In the genomic region with DNA sequence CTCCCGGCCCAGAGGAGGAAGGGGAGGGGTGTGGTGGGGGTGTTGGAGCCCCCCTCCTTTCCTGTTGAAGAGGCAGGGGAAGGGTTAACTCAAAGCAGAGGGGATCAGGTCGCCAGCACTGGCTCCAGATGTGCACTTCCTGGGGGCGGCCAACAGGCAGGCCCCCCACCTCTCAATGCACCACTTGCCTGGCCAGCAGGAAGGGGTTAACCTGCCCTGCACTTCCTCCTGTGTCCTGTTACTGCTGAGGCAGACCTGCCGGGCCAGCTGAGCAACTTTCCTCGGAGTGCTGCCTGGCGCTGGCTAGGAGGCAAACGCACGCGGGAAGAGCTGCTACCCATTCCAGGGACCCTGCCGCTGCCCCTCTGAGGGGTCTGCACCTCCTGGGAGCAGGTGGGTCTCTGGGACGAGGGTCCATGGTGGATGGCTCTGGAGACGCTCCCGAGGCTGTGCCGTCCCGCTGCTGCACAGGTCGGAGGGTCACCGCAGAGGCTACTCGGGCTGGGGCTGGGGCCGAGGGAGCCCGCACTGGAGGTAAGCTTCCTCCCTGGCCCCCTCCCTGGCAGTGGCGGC, we compare ENCODE assay signal across 1 cellular context.
A peak's percentile ranks its signal among the peaks of the same experiment; 100 is the strongest.
TF ChIP-seq lines count a peak whose summit lies in the region.

A gene (plus strand): TSS at position 284 of the 573 bp plus-strand sequence. CDS start 3,822 bp downstream, outside the sequence.

TF ChIP-seq in HepG2, 621 proteins besides CTCF, POLR2A, EP300 and RAD21 (continued from another document and continues in another):
- TF ChIP-seq, protein P1, sequence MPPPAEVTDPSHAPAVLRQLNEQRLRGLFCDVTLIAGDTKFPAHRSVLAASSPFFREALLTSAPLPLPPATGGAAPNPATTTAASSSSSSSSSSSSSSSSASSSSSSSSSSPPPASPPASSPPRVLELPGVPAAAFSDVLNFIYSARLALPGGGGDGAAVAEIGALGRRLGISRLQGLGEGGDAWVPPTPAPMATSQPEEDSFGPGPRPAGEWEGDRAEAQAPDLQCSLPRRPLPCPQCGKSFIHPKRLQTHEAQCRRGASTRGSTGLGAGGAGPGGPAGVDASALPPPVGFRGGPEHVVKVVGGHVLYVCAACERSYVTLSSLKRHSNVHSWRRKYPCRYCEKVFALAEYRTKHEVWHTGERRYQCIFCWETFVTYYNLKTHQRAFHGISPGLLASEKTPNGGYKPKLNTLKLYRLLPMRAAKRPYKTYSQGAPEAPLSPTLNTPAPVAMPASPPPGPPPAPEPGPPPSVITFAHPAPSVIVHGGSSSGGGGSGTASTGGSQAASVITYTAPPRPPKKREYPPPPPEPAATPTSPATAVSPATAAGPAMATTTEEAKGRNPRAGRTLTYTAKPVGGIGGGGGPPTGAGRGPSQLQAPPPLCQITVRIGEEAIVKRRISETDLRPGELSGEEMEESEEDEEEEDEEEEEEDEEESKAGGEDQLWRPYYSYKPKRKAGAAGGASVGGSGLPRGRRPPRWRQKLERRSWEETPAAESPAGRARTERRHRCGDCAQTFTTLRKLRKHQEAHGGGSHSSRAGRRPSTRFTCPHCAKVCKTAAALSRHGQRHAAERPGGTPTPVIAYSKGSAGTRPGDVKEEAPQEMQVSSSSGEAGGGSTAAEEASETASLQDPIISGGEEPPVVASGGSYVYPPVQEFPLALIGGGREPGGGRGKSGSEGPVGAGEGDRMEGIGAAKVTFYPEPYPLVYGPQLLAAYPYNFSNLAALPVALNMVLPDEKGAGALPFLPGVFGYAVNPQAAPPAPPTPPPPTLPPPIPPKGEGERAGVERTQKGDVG (CRISPR knock-in tag; IDR thresholded peaks at IDR 0.05; ENCODE audit: borderline replicate concordance): no peak
- TF ChIP-seq ZBTB21 (CRISPR knock-in tag; IDR thresholded peaks at IDR 0.05) (no peak), RBFOX2 (IDR thresholded peaks at IDR 0.05; ENCODE audit: low read depth, low read length) (no peak), THAP11 (CRISPR knock-in tag; IDR thresholded peaks at IDR 0.05) (no peak), ELF1 (CRISPR knock-in tag; IDR thresholded peaks at IDR 0.05) (0 out of 2 replicates have a peak, but pooled peaks have one; percentile 11), PCBP2 (optimal IDR thresholded peaks at IDR 0.05; ENCODE audit: low read depth, low read length, poor library complexity, severe bottlenecking) (no peak), KLF12 (CRISPR knock-in tag; IDR thresholded peaks at IDR 0.05; ENCODE audit: borderline replicate concordance) (no peak), TMF1 (CRISPR knock-in tag; IDR thresholded peaks at IDR 0.05; ENCODE audit: low read depth) (no peak), HOXA3 (CRISPR knock-in tag; IDR thresholded peaks at IDR 0.05) (no peak), RFX5 (IDR thresholded peaks at IDR 0.05; ENCODE audit: low read depth, low read length) (no peak), ZNF3 (CRISPR knock-in tag; IDR thresholded peaks at IDR 0.05) (no peak), ZNF282 (IDR thresholded peaks at IDR 0.05; ENCODE audit: partially characterized antibody) (no peak), ZNF605 (CRISPR knock-in tag; IDR thresholded peaks at IDR 0.05) (no peak), CREB1 (IDR thresholded peaks at IDR 0.05) (no peak), CREB1 (CRISPR knock-in tag; IDR thresholded peaks at IDR 0.05) (no peak), HOXA9 (CRISPR knock-in tag; IDR thresholded peaks at IDR 0.05; ENCODE audit: borderline replicate concordance) (no peak), NCOA1 (CRISPR knock-in tag; IDR thresholded peaks at IDR 0.05) (no peak), PCBP1 (IDR thresholded peaks at IDR 0.05; ENCODE audit: borderline replicate concordance, low read depth, low read length) (no peak), CBFB (CRISPR knock-in tag; IDR thresholded peaks at IDR 0.05) (no peak), ZNF615 (CRISPR knock-in tag; IDR thresholded peaks at IDR 0.05; ENCODE audit: borderline replicate concordance) (no peak), MAFK (conservative IDR thresholded peaks at IDR 0.05 in 1 of 2, IDR thresholded peaks at IDR 0.05 in 1 of 2; ENCODE audit: low read length in 2 of 2) (no peak), HNRNPUL1 (IDR thresholded peaks at IDR 0.05; ENCODE audit: low read depth, low read length) (no peak), RFXANK (CRISPR knock-in tag; IDR thresholded peaks at IDR 0.05) (no peak), ZNF326 (CRISPR knock-in tag; IDR thresholded peaks at IDR 0.05; ENCODE audit: borderline replicate concordance) (no peak), ZNF720 (CRISPR knock-in tag; IDR thresholded peaks at IDR 0.05) (no peak), SIX1 (CRISPR knock-in tag; IDR thresholded peaks at IDR 0.05; ENCODE audit: borderline replicate concordance) (no peak), FOXO1 (CRISPR knock-in tag; IDR thresholded peaks at IDR 0.05) (0 out of 2 replicates have a peak, but pooled peaks have one; percentile 30), ZNF660 (CRISPR knock-in tag; IDR thresholded peaks at IDR 0.05; ENCODE audit: borderline replicate concordance, low read depth) (no peak), KAT2B (IDR thresholded peaks at IDR 0.05; ENCODE audit: borderline replicate concordance, low read depth, low read length) (no peak), ZBTB7B (CRISPR knock-in tag; IDR thresholded peaks at IDR 0.05) (peak; percentile 54; the same call in 1 of the 2 replicates), ZNF530 (CRISPR knock-in tag; IDR thresholded peaks at IDR 0.05; ENCODE audit: low read depth) (no peak), ZNF34 (CRISPR knock-in tag; IDR thresholded peaks at IDR 0.05; ENCODE audit: borderline replicate concordance) (no peak), JARID2 (CRISPR knock-in tag; IDR thresholded peaks at IDR 0.05; ENCODE audit: insufficient replicate concordance) (peak; percentile 61), LCORL (IDR thresholded peaks at IDR 0.05) (no peak), LCORL (CRISPR knock-in tag; IDR thresholded peaks at IDR 0.05) (0 out of 2 replicates have a peak, but pooled peaks have one; percentile 29), CC2D1A (CRISPR knock-in tag; IDR thresholded peaks at IDR 0.05) (no peak), ZFP36L1 (CRISPR knock-in tag; IDR thresholded peaks at IDR 0.05) (no peak), MTA3 (CRISPR knock-in tag; IDR thresholded peaks at IDR 0.05) (no peak), ZNF382 (CRISPR knock-in tag; IDR thresholded peaks at IDR 0.05; ENCODE audit: borderline replicate concordance) (no peak), MAFF (IDR thresholded peaks at IDR 0.05; ENCODE audit: low read depth, low read length) (no peak), TAF15 (IDR thresholded peaks at IDR 0.05; ENCODE audit: low read depth, low read length, poor library complexity, severe bottlenecking) (peak; percentile 27), EHMT2 (IDR thresholded peaks at IDR 0.05; ENCODE audit: borderline replicate concordance, low read depth, low read length) (no peak), AGO2 (optimal IDR thresholded peaks at IDR 0.05; ENCODE audit: low read depth, low read length) (peak; percentile 55), ETV6 (CRISPR knock-in tag; conservative IDR thresholded peaks at IDR 0.05) (no peak), MTF2 (CRISPR knock-in tag; IDR thresholded peaks at IDR 0.05; ENCODE audit: borderline replicate concordance) (peak; percentile 50; the same call in 1 of the 2 replicates)
- TF ChIP-seq, protein P2, sequence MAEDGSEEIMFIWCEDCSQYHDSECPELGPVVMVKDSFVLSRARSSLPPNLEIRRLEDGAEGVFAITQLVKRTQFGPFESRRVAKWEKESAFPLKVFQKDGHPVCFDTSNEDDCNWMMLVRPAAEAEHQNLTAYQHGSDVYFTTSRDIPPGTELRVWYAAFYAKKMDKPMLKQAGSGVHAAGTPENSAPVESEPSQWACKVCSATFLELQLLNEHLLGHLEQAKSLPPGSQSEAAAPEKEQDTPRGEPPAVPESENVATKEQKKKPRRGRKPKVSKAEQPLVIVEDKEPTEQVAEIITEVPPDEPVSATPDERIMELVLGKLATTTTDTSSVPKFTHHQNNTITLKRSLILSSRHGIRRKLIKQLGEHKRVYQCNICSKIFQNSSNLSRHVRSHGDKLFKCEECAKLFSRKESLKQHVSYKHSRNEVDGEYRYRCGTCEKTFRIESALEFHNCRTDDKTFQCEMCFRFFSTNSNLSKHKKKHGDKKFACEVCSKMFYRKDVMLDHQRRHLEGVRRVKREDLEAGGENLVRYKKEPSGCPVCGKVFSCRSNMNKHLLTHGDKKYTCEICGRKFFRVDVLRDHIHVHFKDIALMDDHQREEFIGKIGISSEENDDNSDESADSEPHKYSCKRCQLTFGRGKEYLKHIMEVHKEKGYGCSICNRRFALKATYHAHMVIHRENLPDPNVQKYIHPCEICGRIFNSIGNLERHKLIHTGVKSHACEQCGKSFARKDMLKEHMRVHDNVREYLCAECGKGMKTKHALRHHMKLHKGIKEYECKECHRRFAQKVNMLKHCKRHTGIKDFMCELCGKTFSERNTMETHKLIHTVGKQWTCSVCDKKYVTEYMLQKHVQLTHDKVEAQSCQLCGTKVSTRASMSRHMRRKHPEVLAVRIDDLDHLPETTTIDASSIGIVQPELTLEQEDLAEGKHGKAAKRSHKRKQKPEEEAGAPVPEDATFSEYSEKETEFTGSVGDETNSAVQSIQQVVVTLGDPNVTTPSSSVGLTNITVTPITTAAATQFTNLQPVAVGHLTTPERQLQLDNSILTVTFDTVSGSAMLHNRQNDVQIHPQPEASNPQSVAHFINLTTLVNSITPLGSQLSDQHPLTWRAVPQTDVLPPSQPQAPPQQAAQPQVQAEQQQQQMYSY (CRISPR knock-in tag; IDR thresholded peaks at IDR 0.05): no peak
- TF ChIP-seq, protein P3, sequence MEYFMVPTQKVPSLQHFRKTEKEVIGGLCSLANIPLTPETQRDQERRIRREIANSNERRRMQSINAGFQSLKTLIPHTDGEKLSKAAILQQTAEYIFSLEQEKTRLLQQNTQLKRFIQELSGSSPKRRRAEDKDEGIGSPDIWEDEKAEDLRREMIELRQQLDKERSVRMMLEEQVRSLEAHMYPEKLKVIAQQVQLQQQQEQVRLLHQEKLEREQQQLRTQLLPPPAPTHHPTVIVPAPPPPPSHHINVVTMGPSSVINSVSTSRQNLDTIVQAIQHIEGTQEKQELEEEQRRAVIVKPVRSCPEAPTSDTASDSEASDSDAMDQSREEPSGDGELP (IDR thresholded peaks at IDR 0.05; ENCODE audit: borderline replicate concordance, low read depth): peak; percentile 49; the same call in 1 of the 2 replicates
- TF ChIP-seq, protein P4, sequence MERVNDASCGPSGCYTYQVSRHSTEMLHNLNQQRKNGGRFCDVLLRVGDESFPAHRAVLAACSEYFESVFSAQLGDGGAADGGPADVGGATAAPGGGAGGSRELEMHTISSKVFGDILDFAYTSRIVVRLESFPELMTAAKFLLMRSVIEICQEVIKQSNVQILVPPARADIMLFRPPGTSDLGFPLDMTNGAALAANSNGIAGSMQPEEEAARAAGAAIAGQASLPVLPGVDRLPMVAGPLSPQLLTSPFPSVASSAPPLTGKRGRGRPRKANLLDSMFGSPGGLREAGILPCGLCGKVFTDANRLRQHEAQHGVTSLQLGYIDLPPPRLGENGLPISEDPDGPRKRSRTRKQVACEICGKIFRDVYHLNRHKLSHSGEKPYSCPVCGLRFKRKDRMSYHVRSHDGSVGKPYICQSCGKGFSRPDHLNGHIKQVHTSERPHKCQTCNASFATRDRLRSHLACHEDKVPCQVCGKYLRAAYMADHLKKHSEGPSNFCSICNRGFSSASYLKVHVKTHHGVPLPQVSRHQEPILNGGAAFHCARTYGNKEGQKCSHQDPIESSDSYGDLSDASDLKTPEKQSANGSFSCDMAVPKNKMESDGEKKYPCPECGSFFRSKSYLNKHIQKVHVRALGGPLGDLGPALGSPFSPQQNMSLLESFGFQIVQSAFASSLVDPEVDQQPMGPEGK (CRISPR knock-in tag; IDR thresholded peaks at IDR 0.05): peak; percentile 33
- TF ChIP-seq, protein P5, sequence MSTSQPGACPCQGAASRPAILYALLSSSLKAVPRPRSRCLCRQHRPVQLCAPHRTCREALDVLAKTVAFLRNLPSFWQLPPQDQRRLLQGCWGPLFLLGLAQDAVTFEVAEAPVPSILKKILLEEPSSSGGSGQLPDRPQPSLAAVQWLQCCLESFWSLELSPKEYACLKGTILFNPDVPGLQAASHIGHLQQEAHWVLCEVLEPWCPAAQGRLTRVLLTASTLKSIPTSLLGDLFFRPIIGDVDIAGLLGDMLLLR (CRISPR knock-in tag; IDR thresholded peaks at IDR 0.05): 0 out of 2 replicates have a peak, but pooled peaks have one; percentile 53
- TF ChIP-seq, protein P6, sequence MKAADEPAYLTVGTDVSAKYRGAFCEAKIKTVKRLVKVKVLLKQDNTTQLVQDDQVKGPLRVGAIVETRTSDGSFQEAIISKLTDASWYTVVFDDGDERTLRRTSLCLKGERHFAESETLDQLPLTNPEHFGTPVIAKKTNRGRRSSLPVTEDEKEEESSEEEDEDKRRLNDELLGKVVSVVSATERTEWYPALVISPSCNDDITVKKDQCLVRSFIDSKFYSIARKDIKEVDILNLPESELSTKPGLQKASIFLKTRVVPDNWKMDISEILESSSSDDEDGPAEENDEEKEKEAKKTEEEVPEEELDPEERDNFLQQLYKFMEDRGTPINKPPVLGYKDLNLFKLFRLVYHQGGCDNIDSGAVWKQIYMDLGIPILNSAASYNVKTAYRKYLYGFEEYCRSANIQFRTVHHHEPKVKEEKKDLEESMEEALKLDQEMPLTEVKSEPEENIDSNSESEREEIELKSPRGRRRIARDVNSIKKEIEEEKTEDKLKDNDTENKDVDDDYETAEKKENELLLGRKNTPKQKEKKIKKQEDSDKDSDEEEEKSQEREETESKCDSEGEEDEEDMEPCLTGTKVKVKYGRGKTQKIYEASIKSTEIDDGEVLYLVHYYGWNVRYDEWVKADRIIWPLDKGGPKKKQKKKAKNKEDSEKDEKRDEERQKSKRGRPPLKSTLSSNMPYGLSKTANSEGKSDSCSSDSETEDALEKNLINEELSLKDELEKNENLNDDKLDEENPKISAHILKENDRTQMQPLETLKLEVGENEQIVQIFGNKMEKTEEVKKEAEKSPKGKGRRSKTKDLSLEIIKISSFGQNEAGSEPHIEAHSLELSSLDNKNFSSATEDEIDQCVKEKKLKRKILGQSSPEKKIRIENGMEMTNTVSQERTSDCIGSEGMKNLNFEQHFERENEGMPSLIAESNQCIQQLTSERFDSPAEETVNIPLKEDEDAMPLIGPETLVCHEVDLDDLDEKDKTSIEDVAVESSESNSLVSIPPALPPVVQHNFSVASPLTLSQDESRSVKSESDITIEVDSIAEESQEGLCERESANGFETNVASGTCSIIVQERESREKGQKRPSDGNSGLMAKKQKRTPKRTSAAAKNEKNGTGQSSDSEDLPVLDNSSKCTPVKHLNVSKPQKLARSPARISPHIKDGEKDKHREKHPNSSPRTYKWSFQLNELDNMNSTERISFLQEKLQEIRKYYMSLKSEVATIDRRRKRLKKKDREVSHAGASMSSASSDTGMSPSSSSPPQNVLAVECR (CRISPR knock-in tag; IDR thresholded peaks at IDR 0.05; ENCODE audit: borderline replicate concordance): peak; percentile 31; the same call in 1 of the 2 replicates
- TF ChIP-seq, protein P7, sequence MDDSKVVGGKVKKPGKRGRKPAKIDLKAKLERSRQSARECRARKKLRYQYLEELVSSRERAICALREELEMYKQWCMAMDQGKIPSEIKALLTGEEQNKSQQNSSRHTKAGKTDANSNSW (CRISPR knock-in tag; IDR thresholded peaks at IDR 0.05; ENCODE audit: borderline replicate concordance): no peak
- TF ChIP-seq, protein P8, sequence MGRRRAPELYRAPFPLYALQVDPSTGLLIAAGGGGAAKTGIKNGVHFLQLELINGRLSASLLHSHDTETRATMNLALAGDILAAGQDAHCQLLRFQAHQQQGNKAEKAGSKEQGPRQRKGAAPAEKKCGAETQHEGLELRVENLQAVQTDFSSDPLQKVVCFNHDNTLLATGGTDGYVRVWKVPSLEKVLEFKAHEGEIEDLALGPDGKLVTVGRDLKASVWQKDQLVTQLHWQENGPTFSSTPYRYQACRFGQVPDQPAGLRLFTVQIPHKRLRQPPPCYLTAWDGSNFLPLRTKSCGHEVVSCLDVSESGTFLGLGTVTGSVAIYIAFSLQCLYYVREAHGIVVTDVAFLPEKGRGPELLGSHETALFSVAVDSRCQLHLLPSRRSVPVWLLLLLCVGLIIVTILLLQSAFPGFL (CRISPR knock-in tag; IDR thresholded peaks at IDR 0.05): no peak
